In the genomic region with DNA sequence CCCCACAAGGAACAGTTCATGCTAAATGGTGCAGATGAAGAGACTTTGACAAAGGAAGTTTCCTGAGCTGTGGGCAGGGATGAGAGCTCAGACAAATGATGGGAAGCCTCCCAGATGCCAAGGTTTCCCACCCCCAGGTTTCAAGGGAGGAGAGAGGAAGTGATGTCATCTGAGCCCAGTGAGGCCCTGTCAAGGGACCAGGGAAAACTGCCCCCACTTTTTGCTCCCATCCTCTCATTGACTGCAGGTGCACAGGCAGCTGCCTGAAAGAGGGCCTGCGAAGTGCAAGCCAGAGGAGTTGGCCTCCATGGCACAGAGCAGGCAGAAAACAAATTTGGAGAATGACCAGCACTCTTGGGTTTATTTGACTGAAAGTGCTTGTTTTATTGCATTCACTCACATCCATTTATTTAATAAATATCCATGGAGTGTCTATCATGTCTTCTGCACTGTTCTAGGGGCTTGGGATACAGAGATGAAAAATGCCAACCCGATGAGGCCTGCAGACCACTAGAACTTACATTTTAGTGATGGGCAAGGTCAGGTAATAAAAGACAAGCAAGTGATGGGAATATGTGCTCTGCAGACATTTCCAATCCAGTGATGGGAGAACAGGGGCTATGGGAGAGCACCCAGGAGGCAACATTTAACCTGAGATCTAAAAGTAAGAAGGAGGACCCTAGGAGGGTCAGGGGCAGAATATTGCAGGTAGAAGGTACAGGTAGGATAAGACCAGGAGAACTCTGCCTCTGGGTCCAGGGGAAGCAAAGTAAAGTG, we compare ENCODE assay signal across 12 cellular contexts.
"Had no signal": no experiment of that assay in that cellular context is flagged by ENCODE, and none has a peak within 500 bp of the region (broad histone marks: within the 10 kb centered on the region; RNA-seq: fewer than 3 reads in every experiment).

No MANE protein-coding gene starts in this region.

- H3K9me3 Mint-ChIP-seq: activated naive CD4-positive, alpha-beta T cell treated with anti-CD3 and anti-CD28 coated beads for 36 hours; activated T-helper 17 cell treated with anti-CD3 and anti-CD28 coated beads, Interleukin-2, amount 50 U/mL, for 72 hours; T-helper 2 cell treated with Interferon-gamma antibody and Interleukin-4, amounts not matched to agents 5 μg/mL and 100 μg/mL, for 36 hours had no signal

- H3K27me3 ChIP-seq: hepatocyte, left lung, tibial artery, uterus had no signal

- H3K4me1 Mint-ChIP-seq: activated T-helper 17 cell treated with anti-CD3 and anti-CD28 coated beads, Interleukin-2, amount 50 U/mL, for 72 hours had no signal

- DNase-seq: activated CD4-positive, alpha-beta T cell treated with anti-CD3 and anti-CD28 coated beads, Interleukin-2, amount 50 U/mL, for 4 hours; activated naive CD4-positive, alpha-beta T cell treated with anti-CD3 and anti-CD28 coated beads for 36 hours; left lung; mammary epithelial cell; tibial artery; uterus had no signal

- H3K27ac ChIP-seq: hepatocyte, left lung, parathyroid adenoma, tibial artery, uterus had no signal

- H3K4me3 ChIP-seq: hepatocyte, left lung, tibial artery, uterus had no signal

- H3K36me3 Mint-ChIP-seq: stimulated activated memory B cell treated with anti-CD40 and anti-IgM and Interleukin-4, amounts not matched to agents 10 μg/mL and 1 μg/mL and 100 μg/mL, for 72 hours had no signal

- H3K27ac Mint-ChIP-seq: activated naive CD4-positive, alpha-beta T cell treated with anti-CD3 and anti-CD28 coated beads for 36 hours; activated T-helper 17 cell treated with anti-CD3 and anti-CD28 coated beads, Interleukin-2, amount 50 U/mL, for 72 hours; stimulated activated memory B cell treated with anti-CD40 and anti-IgM and Interleukin-4, amounts not matched to agents 10 μg/mL and 1 μg/mL and 100 μg/mL, for 72 hours; T-helper 2 cell treated with Interferon-gamma antibody and Interleukin-4, amounts not matched to agents 5 μg/mL and 100 μg/mL, for 36 hours had no signal

- H3K4me1 ChIP-seq: left lung, tibial artery, uterus had no signal

- H3K9me3 ChIP-seq: left lung, tibial artery, uterus had no signal

- H3K36me3 ChIP-seq: left lung, tibial artery, uterus had no signal

- H3K4me3 Mint-ChIP-seq: activated naive CD4-positive, alpha-beta T cell treated with anti-CD3 and anti-CD28 coated beads for 36 hours; activated T-helper 17 cell treated with anti-CD3 and anti-CD28 coated beads, Interleukin-2, amount 50 U/mL, for 72 hours; stimulated activated memory B cell treated with anti-CD40 and anti-IgM and Interleukin-4, amounts not matched to agents 10 μg/mL and 1 μg/mL and 100 μg/mL, for 72 hours; T-helper 2 cell treated with Interferon-gamma antibody and Interleukin-4, amounts not matched to agents 5 μg/mL and 100 μg/mL, for 36 hours had no signal

- ATAC-seq: activated T-helper 17 cell treated with anti-CD3 and anti-CD28 coated beads, Interleukin-2, amount 50 U/mL, for 72 hours; esophagus mucosa; left lung; stimulated activated memory B cell treated with anti-CD40 and anti-IgM and Interleukin-4, amounts not matched to agents 10 μg/mL and 1 μg/mL and 100 μg/mL, for 72 hours had no signal
